8 cellular contexts compared by ENCODE assay signal in genomic region chr12:113334786-113335539, GRCh38. TPM values are rescaled to one million over a fixed set of nuclear protein-coding genes. Genes with fewer than 3 reads are reported as not detected.
DNase-seq lines count a peak whose midpoint lies in the region; ATAC-seq and TF ChIP-seq lines count a peak whose summit lies in the region.

SLC8B1 (minus strand) TSS chr12:113335109; CDS start chr12:113332878, 2,231 bp downstream.

- no peak for TF ChIP-seq EP300 in Ishikawa (IDR thresholded peaks at IDR 0.05; ENCODE audit: borderline replicate concordance)

- peaks cover 14% of the 10 kb centered on the region; the same call in 1 of the 2 replicates for H4K20me1 ChIP-seq in DND-41 (ENCODE audit: insufficient read depth, low read length)

- peaks cover 34% of the 10 kb centered on the region for H3K27me3 Mint-ChIP-seq in neural crest cell (ENCODE audit: low read depth)
- H3K27me3 Mint-ChIP-seq in stimulated activated naive CD8-positive, alpha-beta T cell treated with anti-CD3 and anti-CD28 coated beads, Interleukin-15, amount 100 ng/mL, for 72 hours: no peaks in the 10 kb centered on the region

- no peaks in the 10 kb centered on the region for H3K9me3 Mint-ChIP-seq in neural crest cell
- H3K9me3 Mint-ChIP-seq in stimulated activated naive CD8-positive, alpha-beta T cell treated with anti-CD3 and anti-CD28 coated beads, Interleukin-15, amount 100 ng/mL, for 72 hours: no peaks in the 10 kb centered on the region

- H3K4me3 ChIP-seq in DND-41 (ENCODE audit: low read depth in 1 of 2, low read length in 2 of 2) (peak within 1 kb of the TSS; percentile 73 to 93), fibroblast of villous mesenchyme (ENCODE audit: low read depth, low read length) (peak within 1 kb of the TSS; percentile 70)

- H3K4me2 ChIP-seq in DND-41 (ENCODE audit: insufficient read depth, low read length): peak within 1 kb of the TSS; percentile 88

- peaks cover 3% of the 10 kb centered on the region for H3K4me1 Mint-ChIP-seq in neural crest cell
- peaks cover 39% of the 10 kb centered on the region for H3K4me1 Mint-ChIP-seq in stimulated activated naive CD8-positive, alpha-beta T cell treated with anti-CD3 and anti-CD28 coated beads, Interleukin-15, amount 100 ng/mL, for 72 hours

- H3K4me3 Mint-ChIP-seq in neural crest cell: peak within 1 kb of the TSS; percentile 84
- H3K4me3 Mint-ChIP-seq in stimulated activated naive CD8-positive, alpha-beta T cell treated with anti-CD3 and anti-CD28 coated beads, Interleukin-15, amount 100 ng/mL, for 72 hours: peak within 1 kb of the TSS; percentile 92 to 95

- H3K36me3 ChIP-seq in DND-41 (ENCODE audit: insufficient read depth, low read length): peaks cover 32% of the 10 kb centered on the region

- no peaks in the 10 kb centered on the region for H3K9me3 ChIP-seq in DND-41 (ENCODE audit: insufficient read depth, low read length, severe bottlenecking)

- no peaks in the 10 kb centered on the region for H3K36me3 Mint-ChIP-seq in neural crest cell (ENCODE audit: low read depth)

- H3K79me2 ChIP-seq in DND-41 (ENCODE audit: insufficient read depth, low read length): peaks cover 14% of the 10 kb centered on the region

- H3K9ac ChIP-seq in DND-41 (ENCODE audit: low read depth, low read length): peak within 1 kb of the TSS; percentile 64

- H3K27ac Mint-ChIP-seq in neural crest cell (ENCODE audit: unreplicated experiment): peak within 1 kb of the TSS; percentile 78
- H3K27ac Mint-ChIP-seq in stimulated activated naive CD8-positive, alpha-beta T cell treated with anti-CD3 and anti-CD28 coated beads, Interleukin-15, amount 100 ng/mL, for 72 hours: peak within 1 kb of the TSS; percentile 88 to 92

- peaks cover 32% of the 10 kb centered on the region for H3K4me1 ChIP-seq in DND-41 (ENCODE audit: insufficient read depth, low read length)

- peak; percentile 90 for DNase-seq in DND-41
- DNase-seq in SHP77 (lab: John Stamatoyannopoulos, UW): peak; percentile 54 to 71
- DNase-seq in activated gamma-delta T cell (lab: John Stamatoyannopoulos, UW): peak; percentile 70
- DNase-seq in fibroblast of villous mesenchyme (ENCODE audit: low read depth): peak; percentile 79
- DNase-seq in neural crest cell (ENCODE audit: low read depth, low spot score): peak; percentile 93
- peak; percentile 85 to 88 for DNase-seq in stimulated activated naive CD8-positive, alpha-beta T cell treated with anti-CD3 and anti-CD28 coated beads, Interleukin-15, amount 100 ng/mL, for 72 hours

- ATAC-seq in DND-41 (ENCODE audit: insufficient read depth, low read depth) (peak; percentile 96), GM21528 (IDR thresholded peaks at IDR 0.05; ENCODE audit: low FRiP score, unreplicated experiment) (peak; percentile 93)
- ATAC-seq in stimulated activated naive CD8-positive, alpha-beta T cell treated with anti-CD3 and anti-CD28 coated beads, Interleukin-15, amount 100 ng/mL, for 72 hours: peak; percentile 97

- TF ChIP-seq CTCF in DND-41 (IDR thresholded peaks at IDR 0.05; ENCODE audit: borderline replicate concordance, extremely low read depth, low read length, poor library complexity, severe bottlenecking) (no peak), fibroblast of villous mesenchyme (IDR thresholded peaks at IDR 0.05; ENCODE audit: insufficient read depth, low read depth, low read length) (no peak), neural crest cell (conservative IDR thresholded peaks at IDR 0.05) (no peak)

- peak within 1 kb of the TSS; percentile 72 for H3K27ac ChIP-seq in DND-41 (ENCODE audit: low read length)

- no peak for TF ChIP-seq RAD21 in Ishikawa (IDR thresholded peaks at IDR 0.05; ENCODE audit: low read depth)

- no peaks in the 10 kb centered on the region for H3K27me3 ChIP-seq in DND-41 (ENCODE audit: insufficient read depth, low read length, poor library complexity)

- peak within 1 kb of the TSS; percentile 94 for H2AFZ ChIP-seq in DND-41 (ENCODE audit: low read depth, low read length)

TF ChIP-seq in Ishikawa, 13 proteins besides CTCF, POLR2A, EP300 and RAD21:
- peak; percentile 80 for TF ChIP-seq MAX (IDR thresholded peaks at IDR 0.05)
- no peak for TF ChIP-seq FOXM1 (IDR thresholded peaks at IDR 0.05; ENCODE audit: borderline replicate concordance, low read depth)
- TF ChIP-seq TAF1 (IDR thresholded peaks at IDR 0.05; ENCODE audit: low read depth): peak; percentile 53; the same call in 1 of the 2 replicates
- TF ChIP-seq USF1 (IDR thresholded peaks at IDR 0.05): no peak

RNA-seq across cellular contexts. Expression of gene SLC8B1, which starts in this region (rescaled TPM):
- total RNA-seq in fibroblast of villous mesenchyme (12.9 and 22.9 TPM in 2 replicates), neural crest cell (7.1 and 7.3 TPM in 2 replicates)

Comparison
In these comparisons a context has a peak if more than half of its experiments do, and no peak if none do; other contexts are left out.
1. Peak in every context shown above with its lines: DNase-seq, ATAC-seq, H3K4me3 ChIP-seq and H3K27ac ChIP-seq.